Comparison of ENCODE assay signal across 19 cellular contexts in genomic region chr11:30015725-30016449, GRCh38. TPM values are rescaled to one million over a fixed set of nuclear protein-coding genes. Genes with fewer than 3 reads are reported as not detected.
DNase-seq lines count a peak whose midpoint lies in the region; ATAC-seq and TF ChIP-seq lines count a peak whose summit lies in the region.
"Had no signal": no experiment of that assay in that cellular context is flagged by ENCODE, and none has a peak within 500 bp of the region (broad histone marks: within the 10 kb centered on the region; RNA-seq: fewer than 3 reads in every experiment).

No MANE protein-coding gene starts in this region.

- H3K27ac Mint-ChIP-seq in activated naive CD4-positive, alpha-beta T cell treated with anti-CD3 and anti-CD28 coated beads for 36 hours, result no peak overlapping the region
- H3K27ac Mint-ChIP-seq: activated CD8-positive, alpha-beta memory T cell treated with anti-CD3 and anti-CD28 coated beads, Interleukin-2, amount 10 ng/mL, durations not matched to agents 7 days and 5 days; T-cell had no signal

- no peak overlapping the region for H3K9ac ChIP-seq in SK-N-SH
- H3K9ac ChIP-seq: parathyroid adenoma had no signal

- H3K27me3 Mint-ChIP-seq in activated naive CD4-positive, alpha-beta T cell treated with anti-CD3 and anti-CD28 coated beads for 36 hours (ENCODE audit: low read depth), result peaks cover 29% of the 10 kb centered on the region

- intact Hi-C loops in esophagus muscularis mucosa (cut with DNase I) (no loop called here), lower lobe of right lung (cut with DNase I) (no loop called here)
- intact Hi-C loops in activated naive CD4-positive, alpha-beta T cell treated with anti-CD3 and anti-CD28 coated beads for 36 hours (cut with micrococcal nuclease), result no loop called here

- H3K4me3 ChIP-seq in SK-N-SH (ENCODE audit: low read depth in 2 of 2, low read length in 1 of 2) (no peak overlapping the region), esophagus muscularis mucosa (peak overlapping the region; percentile 47 to 56 (median 50)), lower lobe of right lung (peak overlapping the region; percentile 45)

- no peak overlapping the region for H2AFZ ChIP-seq in SK-N-SH (ENCODE audit: low read depth)
- H2AFZ ChIP-seq: parathyroid adenoma had no signal

- no peaks in the 10 kb centered on the region for H3K36me3 ChIP-seq in SK-N-SH (replicated peaks in 1 of 2; ENCODE audit: control insufficient read depth in 1 of 2, insufficient read depth in 2 of 2, low read length in 1 of 2)
- no peaks in the 10 kb centered on the region for H3K36me3 ChIP-seq in esophagus muscularis mucosa
- no peaks in the 10 kb centered on the region for H3K36me3 ChIP-seq in lower lobe of right lung
- H3K36me3 ChIP-seq: brain microvascular endothelial cell, stomach had no signal

- no peak for ATAC-seq in SK-N-SH treated with all-trans-retinoic acid at 6 μM for 48 hours
- ATAC-seq in lower lobe of right lung, result no peak
- no peak for ATAC-seq in esophagus mucosa
- ATAC-seq: activated CD8-positive, alpha-beta memory T cell treated with anti-CD3 and anti-CD28 coated beads, Interleukin-2, amount 10 ng/mL, durations not matched to agents 7 days and 5 days; T-cell had no signal

- H3K9me3 ChIP-seq in SK-N-SH (no peaks in the 10 kb centered on the region), esophagus muscularis mucosa (no peaks in the 10 kb centered on the region), lower lobe of right lung (no peaks in the 10 kb centered on the region)
- H3K9me3 ChIP-seq: stomach had no signal

- no peaks in the 10 kb centered on the region for H3F3A ChIP-seq in SK-N-SH (replicated peaks; ENCODE audit: insufficient read depth)

- peak overlapping the region; percentile 24; the same call in 1 of the 2 replicates for H3K4me2 ChIP-seq in SK-N-SH

- TF ChIP-seq CTCF in SK-N-SH (IDR thresholded peaks at IDR 0.05) (no peak), esophagus muscularis mucosa (IDR thresholded peaks at IDR 0.05) (no peak), lower lobe of right lung (IDR thresholded peaks at IDR 0.05) (no peak)

- no peak for TF ChIP-seq EP300 in SK-N-SH (IDR thresholded peaks at IDR 0.05; ENCODE audit: borderline replicate concordance in 1 of 2, low read depth in 1 of 2, low read length in 1 of 2)
- no peak for TF ChIP-seq EP300 in esophagus muscularis mucosa (IDR thresholded peaks at IDR 0.05)

- no peaks in the 10 kb centered on the region for H3K4me1 ChIP-seq in SK-N-SH (ENCODE audit: control insufficient read depth in 1 of 2, insufficient read depth in 2 of 2, low read depth in 1 of 2, low read length in 1 of 2)
- H3K4me1 ChIP-seq in esophagus muscularis mucosa, result peaks cover 0 to 20% (median 18%) of the 10 kb centered on the region in 4 donors
- peaks cover 5% of the 10 kb centered on the region for H3K4me1 ChIP-seq in lower lobe of right lung
- H3K4me1 ChIP-seq: parathyroid adenoma had no signal

- CTCF ChIA-PET in SK-N-SH (lab: Yijun Ruan, JAX), result no interaction called here
- CTCF ChIA-PET in activated naive CD4-positive, alpha-beta T cell treated with anti-CD3 and anti-CD28 coated beads for 36 hours (lab: Charles Lee), result no interaction called here

- TF ChIP-seq RAD21 in SK-N-SH (IDR thresholded peaks at IDR 0.05; ENCODE audit: low read length), result no peak

- H3K4me3 Mint-ChIP-seq in activated naive CD4-positive, alpha-beta T cell treated with anti-CD3 and anti-CD28 coated beads for 36 hours, result no peak overlapping the region
- H3K4me3 Mint-ChIP-seq: activated CD8-positive, alpha-beta memory T cell treated with anti-CD3 and anti-CD28 coated beads, Interleukin-2, amount 10 ng/mL, durations not matched to agents 7 days and 5 days; T-cell had no signal

- WGBS in SK-N-SH (ENCODE audit: low lambda C conversion rate), result 13% methylated on average over 32 of the region's 33 CpGs
- 5% methylated on average over 33 of the region's 33 CpGs for WGBS in esophagus muscularis mucosa

- no peaks in the 10 kb centered on the region for H3K4me1 Mint-ChIP-seq in activated naive CD4-positive, alpha-beta T cell treated with anti-CD3 and anti-CD28 coated beads for 36 hours (ENCODE audit: low read depth)
- H3K4me1 Mint-ChIP-seq: activated CD8-positive, alpha-beta memory T cell treated with anti-CD3 and anti-CD28 coated beads, Interleukin-2, amount 10 ng/mL, durations not matched to agents 7 days and 5 days; T-cell had no signal

- H3K79me2 ChIP-seq in SK-N-SH (ENCODE audit: insufficient read depth), result no peaks in the 10 kb centered on the region
- H3K79me2 ChIP-seq: parathyroid adenoma had no signal

- H3K9me3 Mint-ChIP-seq in activated naive CD4-positive, alpha-beta T cell treated with anti-CD3 and anti-CD28 coated beads for 36 hours, result peaks cover 2% of the 10 kb centered on the region

- peaks cover 2% of the 10 kb centered on the region for H3K36me3 Mint-ChIP-seq in activated naive CD4-positive, alpha-beta T cell treated with anti-CD3 and anti-CD28 coated beads for 36 hours (ENCODE audit: low read depth)
- H3K36me3 Mint-ChIP-seq: T-cell had no signal

- peak; percentile 16 for DNase-seq in SK-N-SH
- DNase-seq in esophagus muscularis mucosa (ENCODE audit: extremely low spot score), result no peak
- DNase-seq in lower lobe of right lung, result no peak
- no peak for DNase-seq in medulla oblongata (ENCODE audit: extremely low spot score)
- no peak for DNase-seq in activated naive CD4-positive, alpha-beta T cell treated with anti-CD3 and anti-CD28 coated beads for 36 hours
- no peak for DNase-seq in T-helper 2 cell
- DNase-seq: activated CD8-positive, alpha-beta memory T cell treated with anti-CD3 and anti-CD28 coated beads, Interleukin-2, amount 10 ng/mL, durations not matched to agents 7 days and 5 days; activated naive CD4-positive, alpha-beta T cell; brain microvascular endothelial cell; effector CD4-positive, alpha-beta T cell; EL; NCI-H510A; stimulated activated CD4-positive, alpha-beta T cell treated with anti-CD3 and anti-CD28 coated beads, Interleukin-15, amount 100 ng/mL, for 24 hours; stomach; T-cell had no signal

- no peak for TF ChIP-seq POLR2A in esophagus muscularis mucosa (IDR thresholded peaks at IDR 0.05; ENCODE audit: low read depth)

- POLR2A ChIA-PET in SK-N-SH (lab: Yijun Ruan, JAX), result no interaction called here

- no peaks in the 10 kb centered on the region for H4K20me1 ChIP-seq in SK-N-SH (ENCODE audit: insufficient read depth)

- H3K27ac ChIP-seq in SK-N-SH (ENCODE audit: low read depth in 2 of 2, low read length in 1 of 2) (no peak overlapping the region), esophagus muscularis mucosa (replicated peaks in 1 of 4) (no peak overlapping the region), lower lobe of right lung (no peak overlapping the region)
- H3K27ac ChIP-seq: brain microvascular endothelial cell, parathyroid adenoma, stomach had no signal

- no peaks in the 10 kb centered on the region for H3K9me2 ChIP-seq in SK-N-SH

- H3K27me3 ChIP-seq in SK-N-SH (ENCODE audit: insufficient read depth) (peaks cover 30% of the 10 kb centered on the region; the same call in 1 of the 2 replicates), esophagus muscularis mucosa (peaks cover 0 to 33% (median 14%) of the 10 kb centered on the region in 4 donors), lower lobe of right lung (ENCODE audit: low read depth) (peaks cover 27% of the 10 kb centered on the region)

TF ChIP-seq in SK-N-SH, 30 proteins besides CTCF, POLR2A, EP300 and RAD21 (continues in another document):
- TF ChIP-seq PBX3 (IDR thresholded peaks at IDR 0.05) (no peak), EZH2phosphoT487 (IDR thresholded peaks at IDR 0.05; ENCODE audit: borderline replicate concordance, low read depth) (no peak), RCOR1 (IDR thresholded peaks at IDR 0.05; ENCODE audit: low read length) (no peak), NRF1 (IDR thresholded peaks at IDR 0.05; ENCODE audit: low read depth, low read length) (no peak), RXRA (IDR thresholded peaks at IDR 0.05; ENCODE audit: borderline replicate concordance, low read depth) (no peak), FOXM1 (IDR thresholded peaks at IDR 0.05; ENCODE audit: low read depth) (no peak), TCF12 (IDR thresholded peaks at IDR 0.05) (no peak), FOXJ3 (CRISPR knock-in tag; IDR thresholded peaks at IDR 0.05) (no peak)

TF ChIP-seq in SK-N-SH treated with all-trans-retinoic acid at 6 μM for 48 hours, 23 proteins besides CTCF, POLR2A, EP300 and RAD21 (continues in another document):
- TF ChIP-seq ESRRG (CRISPR knock-in tag; IDR thresholded peaks at IDR 0.05) (no peak), ZFP30 (CRISPR knock-in tag; IDR thresholded peaks at IDR 0.05) (no peak), ARNTL (CRISPR knock-in tag; IDR thresholded peaks at IDR 0.05; ENCODE audit: borderline replicate concordance, low read depth) (no peak), ZFP3 (CRISPR knock-in tag; IDR thresholded peaks at IDR 0.05) (no peak), ZNF70 (CRISPR knock-in tag; IDR thresholded peaks at IDR 0.05) (no peak), TOX (CRISPR knock-in tag; IDR thresholded peaks at IDR 0.05; ENCODE audit: borderline replicate concordance) (no peak), RARB (CRISPR knock-in tag; IDR thresholded peaks at IDR 0.05) (no peak), ISL1 (CRISPR knock-in tag; IDR thresholded peaks at IDR 0.05) (no peak), SNAI2 (CRISPR knock-in tag; IDR thresholded peaks at IDR 0.05) (no peak), PPARA (CRISPR knock-in tag; IDR thresholded peaks at IDR 0.05; ENCODE audit: borderline replicate concordance) (no peak), BACH2 (CRISPR knock-in tag; IDR thresholded peaks at IDR 0.05; ENCODE audit: borderline replicate concordance) (no peak), ZNF565 (CRISPR knock-in tag; conservative IDR thresholded peaks at IDR 0.05; ENCODE audit: low read depth) (no peak), CREB5 (CRISPR knock-in tag; IDR thresholded peaks at IDR 0.05; ENCODE audit: low read depth) (no peak), TCF4 (CRISPR knock-in tag; IDR thresholded peaks at IDR 0.05; ENCODE audit: borderline replicate concordance) (no peak)

RNA-seq across cellular contexts. Expression of gene KCNA4, which starts 0.9 kb away (rescaled TPM):
- not detected in 2 replicates for polyA plus RNA-seq in SK-N-SH (2012; rRNA removed)
- not detected in 2 replicates for polyA plus RNA-seq in SK-N-SH (2012; cell fraction: cytosol; rRNA removed)
- polyA plus RNA-seq in SK-N-SH (2012; cell fraction: nucleus; rRNA removed), result 0.01 TPM in 1 of 2 replicates, not detected in the other
- total RNA-seq in esophagus muscularis mucosa (under 1 TPM in 2 of 4 donors, not detected in 2; 0.13 to 0.17 TPM), lower lobe of right lung (0.32 TPM), esophagus mucosa (not detected)
- not detected for total RNA-seq in activated naive CD4-positive, alpha-beta T cell treated with anti-CD3 and anti-CD28 coated beads for 36 hours
- total RNA-seq: A673; activated CD8-positive, alpha-beta memory T cell treated with anti-CD3 and anti-CD28 coated beads, Interleukin-2, amount 10 ng/mL, durations not matched to agents 7 days and 5 days; T-cell had no signal
- polyA plus RNA-seq: stomach had no signal

Comparison
In these comparisons a context has a peak if more than half of its experiments do, and no peak if none do; other contexts are left out.
1. H3K4me3 ChIP-seq: peak in esophagus muscularis mucosa (4 of 4) and lower lobe of right lung (single experiment); none in SK-N-SH (0 of 2).